In genomic region chr18:74806700-74807416, GRCh38 we compare ENCODE assay signal across 1 cellular context.
TF ChIP-seq lines count a peak whose summit lies in the region.

No MANE protein-coding gene starts in this region.

TF ChIP-seq in A549, 52 proteins besides CTCF, POLR2A, EP300 and RAD21 (continued from another document):
- TF ChIP-seq BCL3 (IDR thresholded peaks at IDR 0.05): no peak
- no peak for TF ChIP-seq RNF2 (IDR thresholded peaks at IDR 0.05; ENCODE audit: borderline replicate concordance, low read depth)
- TF ChIP-seq EHMT2 (IDR thresholded peaks at IDR 0.05; ENCODE audit: low read depth): no peak
- no peak for TF ChIP-seq BHLHE40 (IDR thresholded peaks at IDR 0.05; ENCODE audit: low read depth, low read length)
- no peak for TF ChIP-seq JUN (IDR thresholded peaks at IDR 0.05)
- TF ChIP-seq PBX3 (IDR thresholded peaks at IDR 0.05): no peak
